Comparison of ENCODE assay signal across 11 cellular contexts in the genomic region with DNA sequence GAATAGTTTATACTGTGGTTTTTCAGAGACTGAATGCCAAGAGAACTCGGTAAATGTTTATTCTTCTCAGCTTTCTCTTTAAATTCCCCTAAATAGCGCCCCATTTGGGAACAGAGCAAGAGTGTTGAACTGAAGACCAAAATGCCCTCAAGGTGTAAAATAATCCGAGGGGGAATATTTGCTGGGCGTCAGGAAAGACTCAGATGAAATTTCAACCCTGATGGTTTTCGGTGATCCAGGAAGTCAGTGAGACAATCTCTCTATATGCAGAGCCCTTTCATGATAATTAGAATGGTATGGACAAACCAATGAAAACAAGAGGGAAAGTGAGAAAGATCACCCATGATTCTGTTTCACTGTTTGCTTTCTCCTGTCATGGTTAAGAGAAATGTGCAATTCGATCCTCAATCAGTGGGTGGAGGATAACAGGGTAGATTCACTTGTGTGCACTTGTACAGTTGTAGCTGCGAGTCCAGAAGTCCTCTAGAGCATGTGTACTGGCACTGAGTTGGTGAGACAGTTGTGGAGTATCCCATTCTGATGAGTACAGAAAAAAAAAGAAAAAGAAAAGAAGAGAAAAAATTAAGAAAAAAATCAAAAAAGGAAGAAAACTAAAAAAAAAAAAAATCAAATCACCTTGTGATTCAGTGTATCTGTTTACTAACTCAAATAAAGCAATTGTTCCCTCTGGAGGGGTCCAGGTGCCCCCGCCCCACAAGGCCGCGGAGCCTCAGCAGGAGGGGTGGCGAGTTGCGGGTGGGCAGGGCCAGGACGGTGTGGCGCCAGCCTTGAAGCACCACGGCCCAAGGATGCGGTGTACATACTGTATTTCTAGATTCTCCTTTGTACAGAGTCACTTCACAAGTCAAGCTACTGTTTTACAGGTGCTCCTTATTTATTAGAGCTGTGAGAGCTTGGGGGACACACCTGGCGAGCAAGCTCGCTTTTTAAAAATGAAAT.
A peak's percentile ranks its signal among the peaks of the same experiment; 100 is the strongest.
DNase-seq lines count a peak whose midpoint lies in the region; ATAC-seq and TF ChIP-seq lines count a peak whose summit lies in the region.
"Had no signal": no experiment of that assay in that cellular context is flagged by ENCODE, and none has a peak within 500 bp of the region (broad histone marks: within the 10 kb centered on the region; RNA-seq: fewer than 3 reads in every experiment).

No MANE protein-coding gene starts in this region.

- POLR2A ChIA-PET in A673 (lab: Charles Lee; ENCODE audit: low non-redundant PET): no interaction called here

- DNase-seq in activated T-cell treated with anti-CD3 and anti-CD28 coated beads, Interleukin-2, amount 50 U/mL, for 72 hours: no peak
- DNase-seq in activated T-cell treated with anti-CD3 and anti-CD28 coated beads, Interleukin-2, amount 50 U/mL, for 24 hours: no peak
- DNase-seq in NCI-H2171 treated with DMSO at 0.1 percent for 48 hours (lab: John Stamatoyannopoulos, UW) (peak; percentile 50), astrocyte of the cerebellum (ENCODE audit: low read depth) (peak; percentile 45), A673 (ENCODE audit: low spot score) (no peak), NCI-H524 (lab: John Stamatoyannopoulos, UW) (no peak)
- DNase-seq in stimulated activated effector memory CD8-positive, alpha-beta T cell treated with anti-CD3 and anti-CD28 coated beads, Interleukin-12 subunit alpha, Interleukin-12 subunit beta, amount 100 ng/mL, for 72 hours (ENCODE audit: low spot score in 2 of 2): no peak
- DNase-seq: adrenal gland, mammary epithelial cell, T1000 had no signal

- H3K9me3 ChIP-seq in A673 (ENCODE audit: low read depth, low read length, poor library complexity, severe bottlenecking): no peaks in the 10 kb centered on the region
- H3K9me3 ChIP-seq: adrenal gland had no signal

- H3K27ac Mint-ChIP-seq in activated T-cell treated with anti-CD3 and anti-CD28 coated beads, Interleukin-2, amount 50 U/mL, for 72 hours: peak overlapping the region; percentile 31
- H3K27ac Mint-ChIP-seq in activated T-cell treated with anti-CD3 and anti-CD28 coated beads, Interleukin-2, amount 50 U/mL, for 24 hours: no peak overlapping the region
- H3K27ac Mint-ChIP-seq in stimulated activated effector memory CD8-positive, alpha-beta T cell treated with anti-CD3 and anti-CD28 coated beads, Interleukin-12 subunit alpha, Interleukin-12 subunit beta, amount 100 ng/mL, for 72 hours: no peak overlapping the region

- no peak for ATAC-seq in activated T-cell treated with anti-CD3 and anti-CD28 coated beads, Interleukin-2, amount 50 U/mL, for 72 hours (replicated peaks in 1 of 2)
- no peak for ATAC-seq in stimulated activated effector memory CD8-positive, alpha-beta T cell treated with anti-CD3 and anti-CD28 coated beads, Interleukin-12 subunit alpha, Interleukin-12 subunit beta, amount 100 ng/mL, for 72 hours
- no peak for ATAC-seq in HG02759 (IDR thresholded peaks at IDR 0.05; ENCODE audit: unreplicated experiment)

- no peaks in the 10 kb centered on the region for H3K36me3 ChIP-seq in A673 (ENCODE audit: insufficient read depth, low read length, poor library complexity, severe bottlenecking)
- H3K36me3 ChIP-seq: adrenal gland had no signal

- H3K27me3 Mint-ChIP-seq in activated T-cell treated with anti-CD3 and anti-CD28 coated beads, Interleukin-2, amount 50 U/mL, for 72 hours (ENCODE audit: low read depth): no peaks in the 10 kb centered on the region
- no peaks in the 10 kb centered on the region for H3K27me3 Mint-ChIP-seq in activated T-cell treated with anti-CD3 and anti-CD28 coated beads, Interleukin-2, amount 50 U/mL, for 24 hours

- no peaks in the 10 kb centered on the region for H3K36me3 Mint-ChIP-seq in activated T-cell treated with anti-CD3 and anti-CD28 coated beads, Interleukin-2, amount 50 U/mL, for 72 hours (ENCODE audit: insufficient read depth in 2 of 2)
- H3K36me3 Mint-ChIP-seq in activated T-cell treated with anti-CD3 and anti-CD28 coated beads, Interleukin-2, amount 50 U/mL, for 24 hours (ENCODE audit: low read depth): no peaks in the 10 kb centered on the region
- no peaks in the 10 kb centered on the region for H3K36me3 Mint-ChIP-seq in stimulated activated effector memory CD8-positive, alpha-beta T cell treated with anti-CD3 and anti-CD28 coated beads, Interleukin-12 subunit alpha, Interleukin-12 subunit beta, amount 100 ng/mL, for 72 hours

- no peaks in the 10 kb centered on the region for H3K27me3 ChIP-seq in A673 (replicated peaks; ENCODE audit: insufficient read depth, low read depth, low read length, poor library complexity)
- H3K27me3 ChIP-seq: adrenal gland had no signal

- no peaks in the 10 kb centered on the region for H3K9me3 Mint-ChIP-seq in activated T-cell treated with anti-CD3 and anti-CD28 coated beads, Interleukin-2, amount 50 U/mL, for 72 hours
- no peaks in the 10 kb centered on the region for H3K9me3 Mint-ChIP-seq in activated T-cell treated with anti-CD3 and anti-CD28 coated beads, Interleukin-2, amount 50 U/mL, for 24 hours
- no peaks in the 10 kb centered on the region for H3K9me3 Mint-ChIP-seq in stimulated activated effector memory CD8-positive, alpha-beta T cell treated with anti-CD3 and anti-CD28 coated beads, Interleukin-12 subunit alpha, Interleukin-12 subunit beta, amount 100 ng/mL, for 72 hours

- peaks cover 49% of the 10 kb centered on the region for H3K4me1 Mint-ChIP-seq in activated T-cell treated with anti-CD3 and anti-CD28 coated beads, Interleukin-2, amount 50 U/mL, for 72 hours (ENCODE audit: low read depth)
- peaks cover 33% of the 10 kb centered on the region for H3K4me1 Mint-ChIP-seq in activated T-cell treated with anti-CD3 and anti-CD28 coated beads, Interleukin-2, amount 50 U/mL, for 24 hours (ENCODE audit: low read depth)
- H3K4me1 Mint-ChIP-seq in stimulated activated effector memory CD8-positive, alpha-beta T cell treated with anti-CD3 and anti-CD28 coated beads, Interleukin-12 subunit alpha, Interleukin-12 subunit beta, amount 100 ng/mL, for 72 hours: peaks cover 34% of the 10 kb centered on the region

- H3K27ac ChIP-seq in A673 (ENCODE audit: low read depth, low read length, poor library complexity, severe bottlenecking): no peak overlapping the region

- TF ChIP-seq CTCF in astrocyte of the cerebellum (IDR thresholded peaks at IDR 0.05; ENCODE audit: low read depth, low read length, missing control alignments): no peak
- no peak for TF ChIP-seq CTCF in A673 (conservative IDR thresholded peaks at IDR 0.05; ENCODE audit: low read depth, low read length)

- H3K4me1 ChIP-seq in A673 (ENCODE audit: insufficient read depth, low read length, poor library complexity, severe bottlenecking): peaks cover 26% of the 10 kb centered on the region

- in situ Hi-C loops in astrocyte of the cerebellum (cut with HindIII; ENCODE audit: low sequenced_read_pairs): no loop called here

- intact Hi-C loops in A673 (cut with micrococcal nuclease; ENCODE audit: unreplicated experiment): loop anchor here (5.0 to 10.0 kb wide), 2 partner anchors 174 to 482 kb away; no protein-coding TSS in a partner anchor

- peak overlapping the region; percentile 63 to 64 for H3K4me3 Mint-ChIP-seq in activated T-cell treated with anti-CD3 and anti-CD28 coated beads, Interleukin-2, amount 50 U/mL, for 72 hours
- no peak overlapping the region for H3K4me3 Mint-ChIP-seq in activated T-cell treated with anti-CD3 and anti-CD28 coated beads, Interleukin-2, amount 50 U/mL, for 24 hours
- peak overlapping the region; percentile 55 for H3K4me3 Mint-ChIP-seq in stimulated activated effector memory CD8-positive, alpha-beta T cell treated with anti-CD3 and anti-CD28 coated beads, Interleukin-12 subunit alpha, Interleukin-12 subunit beta, amount 100 ng/mL, for 72 hours

- H3K4me3 ChIP-seq in astrocyte of the cerebellum (ENCODE audit: low read depth, low read length) (no peak overlapping the region), A673 (ENCODE audit: low read depth, low read length, poor library complexity, severe bottlenecking) (no peak overlapping the region)
- H3K4me3 ChIP-seq: adrenal gland had no signal

- CTCF ChIA-PET in A673 (lab: Charles Lee): no interaction called here

- BruUV-seq in A673 (replicated peaks; lab: Mats Ljungman, UMichigan): no TSS peak

Comparison
In these comparisons a context has a peak if more than half of its experiments do, and no peak if none do; other contexts are left out.
1. DNase-seq: peak in NCI-H2171 treated with DMSO at 0.1 percent for 48 hours (single experiment) and astrocyte of the cerebellum (single experiment); none in activated T-cell treated with anti-CD3 and anti-CD28 coated beads, Interleukin-2, amount 50 U/mL, for 72 hours (0 of 2), activated T-cell treated with anti-CD3 and anti-CD28 coated beads, Interleukin-2, amount 50 U/mL, for 24 hours (single experiment), stimulated activated effector memory CD8-positive, alpha-beta T cell treated with anti-CD3 and anti-CD28 coated beads, Interleukin-12 subunit alpha, Interleukin-12 subunit beta, amount 100 ng/mL, for 72 hours (0 of 2), A673 (single experiment) and NCI-H524 (0 of 2).